In genomic region chr9:88936132-88936531, GRCh38 we compare ENCODE assay signal across 20 cellular contexts.
"Had no signal": no experiment of that assay in that cellular context is flagged by ENCODE, and none has a peak within 500 bp of the region (broad histone marks: within the 10 kb centered on the region; RNA-seq: fewer than 3 reads in every experiment).

No MANE protein-coding gene starts in this region.

- H3K4me1 ChIP-seq: psoas muscle had no signal

- H3K4me3 ChIP-seq: dorsolateral prefrontal cortex, hepatocyte, pancreas, psoas muscle, stomach, thoracic aorta had no signal

- DNase-seq: cortex of kidney; dorsolateral prefrontal cortex; effector CD8-positive, alpha-beta T cell; kidney; left ventricle myocardium superior; mesendoderm; naive B cell; occipital lobe; pancreas; retina; small intestine; stimulated activated CD4-positive, alpha-beta T cell treated with anti-CD3 and anti-CD28 coated beads, Interleukin-12 subunit alpha, Interleukin-12 subunit beta, amount 100 ng/mL, for 4 hours; stimulated activated naive CD4-positive, alpha-beta T cell; stomach; substantia nigra; trophoblast cell had no signal

- H2AFZ ChIP-seq: hepatocyte had no signal

- H3K36me3 ChIP-seq: pancreas, stomach, thoracic aorta had no signal

- H3K79me2 ChIP-seq: hepatocyte had no signal

- FAIRE-seq: kidney, pancreas, small intestine had no signal

- H3K4me2 ChIP-seq: hepatocyte had no signal

- ATAC-seq: left cardiac atrium, left ventricle myocardium superior, pancreas had no signal

- H3K9me3 ChIP-seq: pancreas, psoas muscle, stomach, thoracic aorta had no signal

- H3K27me3 ChIP-seq: hepatocyte, pancreas, stomach had no signal

- H3K27ac ChIP-seq: dorsolateral prefrontal cortex, hepatocyte, pancreas, psoas muscle, thoracic aorta had no signal
